Comparison of ENCODE assay signal across 12 cellular contexts in genomic region chr16:85174871-85175723, GRCh38.
A peak's percentile ranks its signal among the peaks of the same experiment; 100 is the strongest.
DNase-seq lines count a peak whose midpoint lies in the region; FAIRE-seq and TF ChIP-seq lines count a peak whose summit lies in the region.
"Had no signal": no experiment of that assay in that cellular context is flagged by ENCODE, and none has a peak within 500 bp of the region (broad histone marks: within the 10 kb centered on the region; RNA-seq: fewer than 3 reads in every experiment).

No MANE protein-coding gene starts in this region.

- peak overlapping the region; percentile 77 for H3K4me3 Mint-ChIP-seq in nephron progenitor cell
- no peak overlapping the region for H3K4me3 Mint-ChIP-seq in activated naive CD4-positive, alpha-beta T cell treated with anti-CD3 and anti-CD28 coated beads for 36 hours
- H3K4me3 Mint-ChIP-seq: CD4-positive, alpha-beta memory T cell; stimulated activated memory B cell treated with anti-CD40 and anti-IgM and Interleukin-4, amounts not matched to agents 10 μg/mL and 1 μg/mL and 100 μg/mL, for 72 hours had no signal

- intact Hi-C loops in activated naive CD4-positive, alpha-beta T cell treated with anti-CD3 and anti-CD28 coated beads for 36 hours (cut with micrococcal nuclease) = no loop called here

- CTCF ChIA-PET in activated naive CD4-positive, alpha-beta T cell treated with anti-CD3 and anti-CD28 coated beads for 36 hours (lab: Charles Lee) = interaction anchor here (0.7 to 0.9 kb wide), 2 partner anchors 60 to 70 kb away, joined by 3 to 7 read pairs; no protein-coding TSS in a partner anchor

- H3K27me3 Mint-ChIP-seq in nephron progenitor cell (ENCODE audit: low read depth, poor library complexity) = peaks cover 44% of the 10 kb centered on the region
- H3K27me3 Mint-ChIP-seq in activated naive CD4-positive, alpha-beta T cell treated with anti-CD3 and anti-CD28 coated beads for 36 hours (ENCODE audit: low read depth) = peaks cover 59% of the 10 kb centered on the region

- no peak for TF ChIP-seq CTCF in choroid plexus epithelial cell (conservative IDR thresholded peaks at IDR 0.05; ENCODE audit: low read depth, low read length)
- TF ChIP-seq CTCF in nephron progenitor cell (IDR thresholded peaks at IDR 0.05) = no peak

- H3K4me3 ChIP-seq in choroid plexus epithelial cell (ENCODE audit: low read depth, low read length) = peak overlapping the region; percentile 61

- no peaks in the 10 kb centered on the region for H3K9me3 Mint-ChIP-seq in nephron progenitor cell
- no peaks in the 10 kb centered on the region for H3K9me3 Mint-ChIP-seq in activated naive CD4-positive, alpha-beta T cell treated with anti-CD3 and anti-CD28 coated beads for 36 hours
- H3K9me3 Mint-ChIP-seq: CD4-positive, alpha-beta memory T cell; stimulated activated memory B cell treated with anti-CD40 and anti-IgM and Interleukin-4, amounts not matched to agents 10 μg/mL and 1 μg/mL and 100 μg/mL, for 72 hours had no signal

- peak; percentile 28 for FAIRE-seq in HTR-8/SVneo (lab: Jason Lieb, UNC)

- no peaks in the 10 kb centered on the region for H3K36me3 Mint-ChIP-seq in nephron progenitor cell (ENCODE audit: low read depth)
- no peaks in the 10 kb centered on the region for H3K36me3 Mint-ChIP-seq in activated naive CD4-positive, alpha-beta T cell treated with anti-CD3 and anti-CD28 coated beads for 36 hours (ENCODE audit: low read depth)
- H3K36me3 Mint-ChIP-seq: CD4-positive, alpha-beta memory T cell; stimulated activated memory B cell treated with anti-CD40 and anti-IgM and Interleukin-4, amounts not matched to agents 10 μg/mL and 1 μg/mL and 100 μg/mL, for 72 hours had no signal

- H3K27ac Mint-ChIP-seq in nephron progenitor cell = peak overlapping the region; percentile 68
- no peak overlapping the region for H3K27ac Mint-ChIP-seq in activated naive CD4-positive, alpha-beta T cell treated with anti-CD3 and anti-CD28 coated beads for 36 hours
- H3K27ac Mint-ChIP-seq: CD4-positive, alpha-beta memory T cell; stimulated activated memory B cell treated with anti-CD40 and anti-IgM and Interleukin-4, amounts not matched to agents 10 μg/mL and 1 μg/mL and 100 μg/mL, for 72 hours had no signal

- H3K4me1 Mint-ChIP-seq in nephron progenitor cell = peaks cover 82% of the 10 kb centered on the region
- no peaks in the 10 kb centered on the region for H3K4me1 Mint-ChIP-seq in activated naive CD4-positive, alpha-beta T cell treated with anti-CD3 and anti-CD28 coated beads for 36 hours (ENCODE audit: low read depth)
- H3K4me1 Mint-ChIP-seq: CD4-positive, alpha-beta memory T cell had no signal

- DNase-seq in AG08396 (ENCODE audit: low spot score) = peak; percentile 42
- DNase-seq in HTR-8/SVneo (ENCODE audit: insufficient read length, low spot score) = no peak
- no peak for DNase-seq in choroid plexus epithelial cell (ENCODE audit: low read depth)
- no peak for DNase-seq in nephron progenitor cell
- DNase-seq in NCI-H1105 (lab: John Stamatoyannopoulos, UW) = no peak
- DNase-seq in NCI-H1092 (lab: John Stamatoyannopoulos, UW) = no peak
- no peak for DNase-seq in retina
- DNase-seq in activated naive CD4-positive, alpha-beta T cell treated with anti-CD3 and anti-CD28 coated beads for 36 hours = no peak
- DNase-seq: CD4-positive, alpha-beta memory T cell; MV-4-11; RPMI8226 had no signal
